ENCODE assay signal across 9 cellular contexts in the genomic region with DNA sequence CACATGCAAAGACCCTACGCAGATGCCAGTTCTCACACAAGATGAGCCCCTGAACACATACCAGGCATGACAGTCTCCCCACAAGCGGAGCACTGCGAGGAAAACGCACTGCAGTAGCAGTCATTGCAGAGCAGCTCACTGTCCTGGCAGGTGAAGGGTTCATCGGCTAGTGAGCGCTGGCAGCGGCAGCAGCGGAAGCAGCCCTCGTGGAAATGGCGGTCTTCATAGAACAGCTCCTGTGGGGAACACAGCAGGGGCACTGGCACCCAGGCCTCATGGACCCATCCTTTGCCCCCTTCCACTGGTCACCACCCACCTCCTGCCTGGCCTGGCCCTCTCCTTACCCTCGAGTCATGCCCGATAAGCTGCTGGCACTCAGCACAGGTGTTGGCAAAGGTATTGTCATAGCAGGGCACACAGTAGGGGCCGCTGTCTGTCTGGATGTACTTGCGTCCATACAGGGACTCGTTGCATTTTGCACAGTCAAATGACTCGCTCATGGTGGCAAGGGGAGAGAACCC. TPM values are rescaled to one million over a fixed set of nuclear protein-coding genes. Genes with fewer than 3 reads are reported as not detected.
DNase-seq lines count a peak whose midpoint lies in the region; ATAC-seq, FAIRE-seq and TF ChIP-seq lines count a peak whose summit lies in the region.
"Had no signal": no experiment of that assay in that cellular context is flagged by ENCODE, and none has a peak within 500 bp of the region (broad histone marks: within the 10 kb centered on the region; RNA-seq: fewer than 3 reads in every experiment).

No MANE protein-coding gene starts in this region.

- H4K20me1 ChIP-seq in BLaER1 (no peaks in the 10 kb centered on the region), OCI-LY7 (ENCODE audit: insufficient read depth, low read length) (no peaks in the 10 kb centered on the region), endothelial cell of umbilical vein (replicated peaks; ENCODE audit: control insufficient read depth, extremely low read depth, insufficient read depth, low read length) (no peaks in the 10 kb centered on the region)

- dilution Hi-C loops in endothelial cell of umbilical vein (cut with MboI; ENCODE audit: extremely low pct_ligation_motif_present, low sequenced_read_pairs), result no loop called here

- CTCF ChIA-PET in OCI-LY7 (lab: Charles Lee; ENCODE audit: unreplicated experiment), result no interaction called here
- CTCF ChIA-PET in endothelial cell of umbilical vein (lab: Charles Lee), result interaction anchor here (1.1 to 1.8 kb wide), 4 partner anchors 8 to 48 kb away, joined by 3 to 11 read pairs (median 6); a partner anchor contains a TSS

- H3K27me3 Mint-ChIP-seq in osteocyte (ENCODE audit: unreplicated experiment), result no peaks in the 10 kb centered on the region

- peak overlapping the region; percentile 99 for H3K27ac Mint-ChIP-seq in osteocyte (ENCODE audit: unreplicated experiment)

- peak overlapping the region; percentile 97 for H2AFZ ChIP-seq in OCI-LY7 (ENCODE audit: low read length)
- no peak overlapping the region for H2AFZ ChIP-seq in endothelial cell of umbilical vein (ENCODE audit: low read depth, low read length)

- H3K9me3 Mint-ChIP-seq in osteocyte (ENCODE audit: unreplicated experiment), result no peaks in the 10 kb centered on the region

- H3K4me2 ChIP-seq in BLaER1 (peak overlapping the region; percentile 85), OCI-LY7 (ENCODE audit: low read length) (peak overlapping the region; percentile 46; the same call in 1 of the 2 replicates), endothelial cell of umbilical vein (ENCODE audit: insufficient read depth, low read length) (peak overlapping the region; percentile 66)

- H3K4me3 ChIP-seq in BLaER1, result no peak overlapping the region
- no peak overlapping the region for H3K4me3 ChIP-seq in OCI-LY7 (ENCODE audit: low read depth, low read length, poor library complexity, severe bottlenecking)
- H3K4me3 ChIP-seq in endothelial cell of umbilical vein (replicated peaks in 1 of 3; ENCODE audit: insufficient read depth in 1 of 3, low read depth in 1 of 3, low read length in 3 of 3), result peak overlapping the region in 1 of 3 experiments; percentile 15
- H3K4me3 ChIP-seq in H7 (ENCODE audit: insufficient read depth, low read depth, low read length), result no peak overlapping the region

- H3K27me3 ChIP-seq in BLaER1 (no peaks in the 10 kb centered on the region), endothelial cell of umbilical vein (ENCODE audit: control insufficient read depth in 2 of 2, insufficient read depth in 2 of 2, low read length in 2 of 2) (no peaks in the 10 kb centered on the region), H7 (ENCODE audit: control insufficient read depth, insufficient read depth, low read length) (no peaks in the 10 kb centered on the region)

- no peaks in the 10 kb centered on the region for H3K9me1 ChIP-seq in endothelial cell of umbilical vein (replicated peaks; ENCODE audit: control insufficient read depth, extremely low read depth, insufficient read depth, low read length)

- no peak overlapping the region for H3K4me3 Mint-ChIP-seq in osteocyte (ENCODE audit: unreplicated experiment)

- TF ChIP-seq POLR2A in endothelial cell of umbilical vein (IDR thresholded peaks at IDR 0.05; ENCODE audit: low read depth, low read length), result no peak

- H3K79me2 ChIP-seq in OCI-LY7 (ENCODE audit: insufficient read depth, low read depth, low read length) (no peaks in the 10 kb centered on the region), endothelial cell of umbilical vein (ENCODE audit: control insufficient read depth, insufficient read depth, low read length) (peaks cover 34% of the 10 kb centered on the region)

- intact Hi-C loops in OCI-LY7 (cut with micrococcal nuclease; ENCODE audit: unreplicated experiment), result no loop called here
- intact Hi-C loops in endothelial cell of umbilical vein (cut with micrococcal nuclease), result loop anchor here (1.0 to 10.0 kb wide), 2 partner anchors 9 to 404 kb away; a partner anchor contains a TSS

- POLR2A ChIA-PET in OCI-LY7 (lab: Charles Lee), result interaction anchor here (1.0 kb wide), 1 partner anchor 8 kb away, joined by 5 read pairs; no protein-coding TSS in a partner anchor
- POLR2A ChIA-PET in endothelial cell of umbilical vein (lab: Charles Lee), result interaction anchor here (2.1 to 2.8 kb wide), 2 partner anchors 14 to 17 kb away, joined by 10 to 14 read pairs; a partner anchor contains a TSS

- TF ChIP-seq CTCF in OCI-LY7 (conservative IDR thresholded peaks at IDR 0.05; ENCODE audit: low read length), result no peak
- no peak for TF ChIP-seq CTCF in endothelial cell of umbilical vein (IDR thresholded peaks at IDR 0.05; ENCODE audit: extremely low read depth in 1 of 2, insufficient read depth in 1 of 2, low read depth in 1 of 2, low read length in 2 of 2)
- TF ChIP-seq CTCF in osteocyte (IDR thresholded peaks at IDR 0.05), result no peak
- TF ChIP-seq CTCF in GM10266 (IDR thresholded peaks at IDR 0.05; ENCODE audit: control insufficient read depth, insufficient read depth, low read depth, missing control alignments), result no peak

- H3K36me3 ChIP-seq in BLaER1 (peaks cover 43% of the 10 kb centered on the region), OCI-LY7 (ENCODE audit: insufficient read depth, low read length) (no peaks in the 10 kb centered on the region), endothelial cell of umbilical vein (ENCODE audit: control insufficient read depth in 2 of 2, extremely low read depth in 1 of 2, insufficient read depth in 2 of 2, low read length in 2 of 2) (peaks cover 9 to 17% of the 10 kb centered on the region in 2 experiments), H7 (replicated peaks; ENCODE audit: control insufficient read depth, insufficient read depth, low read length) (peaks cover 11% of the 10 kb centered on the region)

- BruUV-seq in OCI-LY7 (replicated peaks; lab: Mats Ljungman, UMichigan) (no TSS peak), endothelial cell of umbilical vein (replicated peaks; lab: Mats Ljungman, UMichigan) (no TSS peak)

- no peak for ATAC-seq in HG02852 (IDR thresholded peaks at IDR 0.05; ENCODE audit: unreplicated experiment)

- peak overlapping the region; percentile 52 for H3K9ac ChIP-seq in BLaER1
- peak overlapping the region; percentile 95 for H3K9ac ChIP-seq in endothelial cell of umbilical vein (replicated peaks; ENCODE audit: extremely low read depth, insufficient read depth, low read length)

- H3K27ac ChIP-seq in BLaER1 (peak overlapping the region; percentile 81), OCI-LY7 (ENCODE audit: low read depth, low read length, poor library complexity, severe bottlenecking) (no peak overlapping the region), endothelial cell of umbilical vein (ENCODE audit: insufficient read depth, low read depth, low read length) (peak overlapping the region; percentile 99)

- H3K9me2 ChIP-seq in OCI-LY7 (ENCODE audit: insufficient read depth, low read length), result no peaks in the 10 kb centered on the region

- H3K9me3 ChIP-seq in BLaER1 (no peaks in the 10 kb centered on the region), OCI-LY7 (ENCODE audit: low read length) (no peaks in the 10 kb centered on the region), endothelial cell of umbilical vein (replicated peaks; ENCODE audit: control insufficient read depth, insufficient read depth, low read length) (no peaks in the 10 kb centered on the region)

- DNase-seq in OCI-LY7 (ENCODE audit: low spot score) (no peak), endothelial cell of umbilical vein (ENCODE audit: low read depth, low spot score) (no peak), osteocyte (ENCODE audit: extremely low spot score, unreplicated experiment) (no peak), H7 (no peak), GM10266 (ENCODE audit: extremely low spot score) (no peak), RPMI8226 (no peak)
- DNase-seq: activated CD4-positive, CD25-positive, alpha-beta regulatory T cell had no signal

- H3K4me1 ChIP-seq in BLaER1 (peaks cover 50% of the 10 kb centered on the region), OCI-LY7 (ENCODE audit: insufficient read depth, low read length, poor library complexity, severe bottlenecking) (peaks cover 47% of the 10 kb centered on the region), endothelial cell of umbilical vein (ENCODE audit: control insufficient read depth, extremely low read depth, insufficient read depth, low read length) (peaks cover 65% of the 10 kb centered on the region)

- H3K4me1 Mint-ChIP-seq in osteocyte (ENCODE audit: unreplicated experiment), result peaks cover 65% of the 10 kb centered on the region

- FAIRE-seq in endothelial cell of umbilical vein (lab: Jason Lieb, UNC), result no peak

- H3K36me3 Mint-ChIP-seq in osteocyte (ENCODE audit: unreplicated experiment), result peaks cover 19% of the 10 kb centered on the region

RNA-seq across cellular contexts. Expression of a gene that starts 6.3 kb away (rescaled TPM):
- 0.21 and 0.63 TPM in 2 replicates for total RNA-seq in OCI-LY7 (2014; rRNA removed; shearing (Covaris generic))
- total RNA-seq in OCI-LY7 (2022), result 1.2 and 1.8 TPM in 2 replicates
- total RNA-seq in endothelial cell of umbilical vein, result 58.7 and 63.8 TPM in 2 replicates
- 21.3 and 26.1 TPM in 2 replicates for polyA plus RNA-seq in endothelial cell of umbilical vein
- 23.4 and 25.6 TPM in 2 replicates for polyA plus RNA-seq in endothelial cell of umbilical vein (2011; cell fraction: cytosol; rRNA removed)
- 52.4 and 54.1 TPM in 2 replicates for polyA plus RNA-seq in endothelial cell of umbilical vein (2011; cell fraction: nucleus; rRNA removed)
- 28.2 and 31.4 TPM in 2 replicates for polyA plus RNA-seq in endothelial cell of umbilical vein (2012)
- polyA minus RNA-seq in endothelial cell of umbilical vein, result 41.8 and 59.1 TPM in 2 replicates
- polyA minus RNA-seq in endothelial cell of umbilical vein (2011; cell fraction: cytosol; rRNA and poly(A)+ RNA removed), result 11.6 TPM
- 57.2 and 60.0 TPM in 2 replicates for polyA minus RNA-seq in endothelial cell of umbilical vein (2011; cell fraction: nucleus; rRNA and poly(A)+ RNA removed)
- total RNA-seq in osteocyte, result 39.1 and 40.4 TPM in 2 replicates
- 51.5 and 54.8 TPM in 2 replicates for total RNA-seq in H7 (2014; rRNA removed; shearing (Covaris generic))

RNA-seq across cellular contexts. Expression of a gene that starts 9.2 kb away (rescaled TPM):
- total RNA-seq in OCI-LY7 (2014; rRNA removed; shearing (Covaris generic)), result 89.5 and 155 TPM in 2 replicates
- total RNA-seq in OCI-LY7 (2022) (106 and 133 TPM in 2 replicates), endothelial cell of umbilical vein (97.3 and 107 TPM in 2 replicates), osteocyte (51.4 and 55.3 TPM in 2 replicates)
- 20.5 and 26.1 TPM in 2 replicates for polyA plus RNA-seq in endothelial cell of umbilical vein
- 39.8 and 40.9 TPM in 2 replicates for polyA plus RNA-seq in endothelial cell of umbilical vein (2011; cell fraction: cytosol; rRNA removed)
- polyA plus RNA-seq in endothelial cell of umbilical vein (2011; cell fraction: nucleus; rRNA removed), result 86.3 and 96.9 TPM in 2 replicates
- 62.2 and 91.2 TPM in 2 replicates for polyA plus RNA-seq in endothelial cell of umbilical vein (2012)
- 32.0 and 32.2 TPM in 2 replicates for polyA minus RNA-seq in endothelial cell of umbilical vein
- 55.5 TPM for polyA minus RNA-seq in endothelial cell of umbilical vein (2011; cell fraction: cytosol; rRNA and poly(A)+ RNA removed)
- 36.3 and 50.2 TPM in 2 replicates for polyA minus RNA-seq in endothelial cell of umbilical vein (2011; cell fraction: nucleus; rRNA and poly(A)+ RNA removed)
- 181 and 196 TPM in 2 replicates for total RNA-seq in H7 (2014; rRNA removed; shearing (Covaris generic))

RNA-seq across cellular contexts. Expression of a gene that starts 13.6 kb away (rescaled TPM):
- 43.8 and 61.1 TPM in 2 replicates for total RNA-seq in OCI-LY7 (2014; rRNA removed; shearing (Covaris generic))
- total RNA-seq in OCI-LY7 (2022) (40.1 and 42.1 TPM in 2 replicates), endothelial cell of umbilical vein (54.1 and 60.1 TPM in 2 replicates), osteocyte (32.6 and 34.4 TPM in 2 replicates)
- 13.8 and 20.1 TPM in 2 replicates for polyA plus RNA-seq in endothelial cell of umbilical vein
- polyA plus RNA-seq in endothelial cell of umbilical vein (2011; cell fraction: cytosol; rRNA removed), result 28.5 and 34.9 TPM in 2 replicates
- polyA plus RNA-seq in endothelial cell of umbilical vein (2011; cell fraction: nucleus; rRNA removed), result 22.2 and 28.2 TPM in 2 replicates
- 42.6 and 48.1 TPM in 2 replicates for polyA plus RNA-seq in endothelial cell of umbilical vein (2012)
- polyA minus RNA-seq in endothelial cell of umbilical vein, result 12.6 and 13.9 TPM in 2 replicates
- 14.2 TPM for polyA minus RNA-seq in endothelial cell of umbilical vein (2011; cell fraction: cytosol; rRNA and poly(A)+ RNA removed)
- polyA minus RNA-seq in endothelial cell of umbilical vein (2011; cell fraction: nucleus; rRNA and poly(A)+ RNA removed), result 24.0 and 34.8 TPM in 2 replicates
- total RNA-seq in H7 (2014; rRNA removed; shearing (Covaris generic)), result 70.5 and 87.7 TPM in 2 replicates

RNA-seq across cellular contexts. Expression of a gene that starts 47.6 kb away (rescaled TPM):
- 0.08 and 0.13 TPM in 2 replicates for total RNA-seq in OCI-LY7 (2014; rRNA removed; shearing (Covaris generic))
- not detected in 2 replicates for total RNA-seq in OCI-LY7 (2022)
- total RNA-seq in endothelial cell of umbilical vein, result not detected in 2 replicates
- polyA plus RNA-seq in endothelial cell of umbilical vein, result not detected in 2 replicates
- not detected in 2 replicates for polyA plus RNA-seq in endothelial cell of umbilical vein (2011; cell fraction: cytosol; rRNA removed)
- not detected in 2 replicates for polyA plus RNA-seq in endothelial cell of umbilical vein (2011; cell fraction: nucleus; rRNA removed)
- not detected in 2 replicates for polyA plus RNA-seq in endothelial cell of umbilical vein (2012)
- not detected in 2 replicates for polyA minus RNA-seq in endothelial cell of umbilical vein
- polyA minus RNA-seq in endothelial cell of umbilical vein (2011; cell fraction: cytosol; rRNA and poly(A)+ RNA removed), result not detected
- not detected in 2 replicates for polyA minus RNA-seq in endothelial cell of umbilical vein (2011; cell fraction: nucleus; rRNA and poly(A)+ RNA removed)
- total RNA-seq in osteocyte, result 1.5 and 1.8 TPM in 2 replicates
- 2.9 and 4.8 TPM in 2 replicates for total RNA-seq in H7 (2014; rRNA removed; shearing (Covaris generic))

RNA-seq across cellular contexts. Expression of a gene that starts 52.1 kb away (rescaled TPM):
- 47.8 and 49.7 TPM in 2 replicates for total RNA-seq in OCI-LY7 (2014; rRNA removed; shearing (Covaris generic))
- total RNA-seq in OCI-LY7 (2022) (63.0 and 72.9 TPM in 2 replicates), endothelial cell of umbilical vein (13.5 and 14.7 TPM in 2 replicates), osteocyte (36.2 and 36.5 TPM in 2 replicates)
- polyA plus RNA-seq in endothelial cell of umbilical vein, result 7.4 and 10.5 TPM in 2 replicates
- 7.5 and 7.8 TPM in 2 replicates for polyA plus RNA-seq in endothelial cell of umbilical vein (2011; cell fraction: cytosol; rRNA removed)
- 20.0 and 20.3 TPM in 2 replicates for polyA plus RNA-seq in endothelial cell of umbilical vein (2011; cell fraction: nucleus; rRNA removed)
- 5.9 and 6.4 TPM in 2 replicates for polyA plus RNA-seq in endothelial cell of umbilical vein (2012)
- polyA minus RNA-seq in endothelial cell of umbilical vein, result 16.1 and 17.2 TPM in 2 replicates
- polyA minus RNA-seq in endothelial cell of umbilical vein (2011; cell fraction: cytosol; rRNA and poly(A)+ RNA removed), result 18.5 TPM
- 21.0 and 24.3 TPM in 2 replicates for polyA minus RNA-seq in endothelial cell of umbilical vein (2011; cell fraction: nucleus; rRNA and poly(A)+ RNA removed)
- total RNA-seq in H7 (2014; rRNA removed; shearing (Covaris generic)), result 34.3 and 35.7 TPM in 2 replicates

Comparison
In these comparisons a context has a peak if more than half of its experiments do, and no peak if none do; other contexts are left out.
1. RNA of a gene that starts 6.3 kb away (total RNA-seq): 58.7 to 63.8 TPM in endothelial cell of umbilical vein, 51.5 to 54.8 TPM in H7 and 39.1 to 40.4 TPM in osteocyte; 0.21 to 1.8 TPM in OCI-LY7; every median in the first group is over 10 times any median in the second.
2. Peak in every context shown above with its lines, with median percentiles within 50 percentile points of each other: H3K4me2 ChIP-seq.